33 cellular contexts compared by ENCODE assay signal in genomic region chr13:91020635-91021034, GRCh38.
"Had no signal": no experiment of that assay in that cellular context is flagged by ENCODE, and none has a peak within 500 bp of the region (broad histone marks: within the 10 kb centered on the region; RNA-seq: fewer than 3 reads in every experiment).

No MANE protein-coding gene starts in this region.

- DNase-seq: activated B cell treated with CpG ODN at 0.5 μM for 24 hours; activated CD4-positive, alpha-beta memory T cell treated with anti-CD3 and anti-CD28 coated beads for 36 hours; activated CD4-positive, alpha-beta T cell treated with anti-CD3 and anti-CD28 coated beads for 4 hours; activated CD4-positive, alpha-beta T cell treated with anti-CD3 and anti-CD28 coated beads, Interleukin-2, amount 10 ng/mL, durations not matched to agents 24 days and 14 days; activated CD4-positive, alpha-beta T cell treated with anti-CD3 and anti-CD28 coated beads, Interleukin-2, amount 50 U/mL, for 1 hour; activated CD4-positive, alpha-beta T cell treated with anti-CD3 and anti-CD28 coated beads, Interleukin-2, amount 50 U/mL, for 4 hours; activated CD4-positive, CD25-positive, alpha-beta regulatory T cell treated with anti-CD3 and anti-CD28 coated beads, Interleukin-2, amount 50 U/mL, for 72 hours; activated CD8-positive, alpha-beta memory T cell treated with anti-CD3 and anti-CD28 coated beads, Interleukin-2, amount 50 U/mL, for 4 hours; activated CD8-positive, alpha-beta T cell treated with anti-CD3 and anti-CD28 coated beads for 36 hours; activated effector memory CD4-positive, alpha-beta T cell treated with anti-CD3 and anti-CD28 coated beads, Interleukin-2, amount 50 U/mL, for 16 hours; activated gamma-delta T cell treated with Interleukin-2 at 50 U/mL for 16 hours; activated naive CD4-positive, alpha-beta T cell; activated naive CD4-positive, alpha-beta T cell treated with anti-CD3 and anti-CD28 coated beads for 36 hours; activated naive CD4-positive, alpha-beta T cell treated with anti-CD3 and anti-CD28 coated beads, Interleukin-2, amount 50 U/mL, for 16 hours; activated naive CD8-positive, alpha-beta T cell treated with anti-CD3 and anti-CD28 coated beads for 36 hours; activated T-cell treated with anti-CD3 and anti-CD28 coated beads for 4 hours; activated T-cell treated with anti-CD3 and anti-CD28 coated beads, Interleukin-2, amount 50 U/mL, for 1 hour; activated T-cell treated with anti-CD3 and anti-CD28 coated beads, Interleukin-2, amount 50 U/mL, for 4 hours; activated T-cell treated with anti-CD3 and anti-CD28 coated beads, Interleukin-2, amount 50 U/mL, for 72 hours; adrenal gland; amniotic stem cell; aorta; body of pancreas; brain microvascular endothelial cell; cerebellar nuclear complex; T-helper 2 cell; T-helper 9 cell had no signal

- H3K27me3 ChIP-seq: adrenal gland, body of pancreas, brain microvascular endothelial cell, breast epithelium had no signal

- FAIRE-seq: astrocyte, TTC549 had no signal

- ATAC-seq: activated CD8-positive, alpha-beta T cell treated with anti-CD3 and anti-CD28 coated beads for 36 hours; activated naive CD4-positive, alpha-beta T cell treated with anti-CD3 and anti-CD28 coated beads, Interleukin-2, amount 50 U/mL, for 72 hours; activated T-cell treated with anti-CD3 and anti-CD28 coated beads, Interleukin-2, amount 50 U/mL, for 4 hours; activated T-cell treated with anti-CD3 and anti-CD28 coated beads, Interleukin-2, amount 50 U/mL, for 72 hours; activated T-helper 17 cell treated with anti-CD3 and anti-CD28 coated beads, Interleukin-2, amount 50 U/mL, for 72 hours; body of pancreas had no signal

- H3K9me3 ChIP-seq: adrenal gland, body of pancreas, breast epithelium had no signal

- H3K4me1 ChIP-seq: adrenal gland, breast epithelium had no signal

- H3K4me3 ChIP-seq: adrenal gland, body of pancreas, breast epithelium had no signal

- H3K36me3 ChIP-seq: adrenal gland, brain microvascular endothelial cell, breast epithelium had no signal

- H3K27ac ChIP-seq: adrenal gland, body of pancreas, brain microvascular endothelial cell, breast epithelium, VCaP had no signal
